In genomic region chr10:52779541-52780390, GRCh38 we compare ENCODE assay signal across 9 cellular contexts. TPM values are rescaled to one million over a fixed set of nuclear protein-coding genes. Genes with fewer than 3 reads are reported as not detected.
DNase-seq lines count a peak whose midpoint lies in the region; ATAC-seq and TF ChIP-seq lines count a peak whose summit lies in the region.
"Had no signal": no experiment of that assay in that cellular context is flagged by ENCODE, and none has a peak within 500 bp of the region (broad histone marks: within the 10 kb centered on the region; RNA-seq: fewer than 3 reads in every experiment).

No MANE protein-coding gene starts in this region.

- H3K4me3 ChIP-seq in GM12865 (ENCODE audit: low read depth, low read length): no peak overlapping the region
- H3K4me3 ChIP-seq in HCT116 (replicated peaks in 1 of 2; ENCODE audit: low read depth in 1 of 2, low read length in 2 of 2): no peak overlapping the region
- H3K4me3 ChIP-seq in WERI-Rb-1 (ENCODE audit: low read depth, low read length): no peak overlapping the region

- no peaks in the 10 kb centered on the region for H3K27me3 Mint-ChIP-seq in natural killer cell (ENCODE audit: low read depth in 2 of 2)

- no peak overlapping the region for H3K27ac Mint-ChIP-seq in natural killer cell

- H3K4me2 ChIP-seq in HCT116 (ENCODE audit: low read length): no peak overlapping the region

- ATAC-seq in HCT116 (peak; percentile 95), natural killer cell (peak in 1 of 3 donors; percentile 65)

- no peaks in the 10 kb centered on the region for H4K20me1 ChIP-seq in HCT116 (ENCODE audit: insufficient read depth)

- no peak overlapping the region for H3K9ac ChIP-seq in HCT116 (ENCODE audit: low read length)

- TF ChIP-seq RAD21 in HCT116 (IDR thresholded peaks at IDR 0.05; ENCODE audit: low read depth): peak; percentile 83

- no TSS peak for BruUV-seq in HCT116 (replicated peaks; lab: Mats Ljungman, UMichigan)

- H3K9me3 ChIP-seq in HCT116 (ENCODE audit: control insufficient read depth in 1 of 2, insufficient read depth in 1 of 2, low read depth in 1 of 2, low read length in 2 of 2) (no peaks in the 10 kb centered on the region), WERI-Rb-1 (ENCODE audit: severe bottlenecking) (no peaks in the 10 kb centered on the region)
- H3K9me3 ChIP-seq: neutrophil had no signal

- H2AFZ ChIP-seq in HCT116 (ENCODE audit: low read depth, low read length, poor library complexity, severe bottlenecking): no peak overlapping the region

- no peaks in the 10 kb centered on the region for H3K4me1 ChIP-seq in HCT116 (ENCODE audit: control insufficient read depth in 1 of 2, insufficient read depth in 2 of 2, low read length in 2 of 2)

- TF ChIP-seq CTCF in 22Rv1 (IDR thresholded peaks at IDR 0.05) (peak; percentile 90), GM12865 (IDR thresholded peaks at IDR 0.05; ENCODE audit: insufficient read depth, low read depth, low read length, missing control alignments) (peak; percentile 96), HCT116 (IDR thresholded peaks at IDR 0.05 in 2 of 3, conservative IDR thresholded peaks at IDR 0.05 in 1 of 3; ENCODE audit: borderline replicate concordance in 1 of 3, insufficient read depth in 1 of 3, low read depth in 2 of 3, low read length in 2 of 3) (peak; percentile 57 to 93 (median 90); a peak in 5 of 6 replicates), WERI-Rb-1 (IDR thresholded peaks at IDR 0.05; ENCODE audit: low read depth, low read length) (peak; percentile 67), natural killer cell (IDR thresholded peaks at IDR 0.05) (peak; percentile 57)

- no peaks in the 10 kb centered on the region for H3K36me3 ChIP-seq in HCT116 (ENCODE audit: control insufficient read depth in 1 of 2, insufficient read depth in 2 of 2, low read length in 2 of 2)
- no peaks in the 10 kb centered on the region for H3K36me3 ChIP-seq in WERI-Rb-1
- H3K36me3 ChIP-seq: neutrophil had no signal

- intact Hi-C loops in HCT116 (cut with micrococcal nuclease) (loop anchor here (1.0 to 5.0 kb wide), 4 partner anchors 38 to 1777 kb away; no protein-coding TSS in a partner anchor), natural killer cell (cut with micrococcal nuclease) (no loop called here)

- POLR2A ChIA-PET in HCT116 (lab: Charles Lee): no interaction called here

- no peak overlapping the region for H3K27ac ChIP-seq in 22Rv1
- no peak overlapping the region for H3K27ac ChIP-seq in HCT116 (ENCODE audit: low read depth, low read length)
- no peak overlapping the region for H3K27ac ChIP-seq in WERI-Rb-1
- H3K27ac ChIP-seq: neutrophil had no signal

- H3K79me2 ChIP-seq in HCT116 (ENCODE audit: insufficient read depth, low read length): no peaks in the 10 kb centered on the region

- peak; percentile 68 for DNase-seq in GM12865 (ENCODE audit: low read depth)
- DNase-seq in HCT116 (ENCODE audit: low read depth, low spot score): peak; percentile 45
- DNase-seq in Kasumi-1 (lab: John Stamatoyannopoulos, UW): peak; percentile 65 to 87
- DNase-seq in WERI-Rb-1: peak; percentile 49
- DNase-seq in fibroblast of gingiva (ENCODE audit: low read depth): peak; percentile 27
- peak; percentile 25 for DNase-seq in natural killer cell
- no peak for DNase-seq in NCI-H187 treated with DMSO at 0.1 percent for 48 hours (lab: John Stamatoyannopoulos, UW)

- no peaks in the 10 kb centered on the region for H3K4me1 Mint-ChIP-seq in natural killer cell

- TF ChIP-seq POLR2A in HCT116 (IDR thresholded peaks at IDR 0.05; ENCODE audit: borderline replicate concordance, extremely low read depth, insufficient read depth, insufficient read length): no peak

- H3K9me2 ChIP-seq in HCT116 (ENCODE audit: insufficient read depth): no peaks in the 10 kb centered on the region

- H3K27me3 ChIP-seq in HCT116 (ENCODE audit: insufficient read depth, low read length) (no peaks in the 10 kb centered on the region), WERI-Rb-1 (ENCODE audit: insufficient read depth, low read depth, severe bottlenecking) (no peaks in the 10 kb centered on the region)
- H3K27me3 ChIP-seq: neutrophil had no signal

- H3K9me3 Mint-ChIP-seq in natural killer cell: no peaks in the 10 kb centered on the region

- CTCF ChIA-PET in HCT116 (lab: Charles Lee): interaction anchor here (0.7 to 4.2 kb wide), 8 partner anchors 10 to 1715 kb away, joined by 3 to 31 read pairs (median 6); no protein-coding TSS in a partner anchor

- no peaks in the 10 kb centered on the region for H3K36me3 Mint-ChIP-seq in natural killer cell

- RAD21 ChIA-PET in HCT116 (lab: Charles Lee; ENCODE audit: low non-redundant PET in 1 of 2, low total read pairs in 2 of 2, uncharacterized antibody in 2 of 2, unreplicated experiment in 2 of 2): no interaction called here

- H3K4me3 Mint-ChIP-seq in natural killer cell: no peak overlapping the region

TF ChIP-seq in HCT116, 20 proteins besides CTCF, POLR2A, EP300 and RAD21:
- TF ChIP-seq EZH2phosphoT487 (IDR thresholded peaks at IDR 0.05; ENCODE audit: borderline replicate concordance) (no peak), ZBTB33 (IDR thresholded peaks at IDR 0.05; ENCODE audit: extremely low read depth, insufficient replicate concordance, low read length) (no peak), TCF7L2 (IDR thresholded peaks at IDR 0.05; ENCODE audit: borderline replicate concordance, extremely low read depth, insufficient read depth, insufficient read length) (no peak), ELF1 (IDR thresholded peaks at IDR 0.05; ENCODE audit: borderline replicate concordance, low read depth) (no peak), CEBPB (IDR thresholded peaks at IDR 0.05; ENCODE audit: low read depth) (no peak), EZH2 (IDR thresholded peaks at IDR 0.05) (no peak), YY1 (IDR thresholded peaks at IDR 0.05; ENCODE audit: extremely low read depth, insufficient replicate concordance, low read depth, low read length) (no peak), JUND (IDR thresholded peaks at IDR 0.05) (no peak), ZNF274 (IDR thresholded peaks at IDR 0.05; ENCODE audit: low read depth, low read length) (no peak), ZFX (IDR thresholded peaks at IDR 0.05) (no peak)

RNA-seq across cellular contexts. Expression of gene MBL2, which starts 7.2 kb away (rescaled TPM):
- total RNA-seq in HCT116 (2021; ENCODE audit: unreplicated experiment) (not detected), natural killer cell (not detected)
- polyA plus RNA-seq in HCT116 (2012): not detected in 2 replicates
